26 cellular contexts compared by ENCODE assay signal in the genomic region with DNA sequence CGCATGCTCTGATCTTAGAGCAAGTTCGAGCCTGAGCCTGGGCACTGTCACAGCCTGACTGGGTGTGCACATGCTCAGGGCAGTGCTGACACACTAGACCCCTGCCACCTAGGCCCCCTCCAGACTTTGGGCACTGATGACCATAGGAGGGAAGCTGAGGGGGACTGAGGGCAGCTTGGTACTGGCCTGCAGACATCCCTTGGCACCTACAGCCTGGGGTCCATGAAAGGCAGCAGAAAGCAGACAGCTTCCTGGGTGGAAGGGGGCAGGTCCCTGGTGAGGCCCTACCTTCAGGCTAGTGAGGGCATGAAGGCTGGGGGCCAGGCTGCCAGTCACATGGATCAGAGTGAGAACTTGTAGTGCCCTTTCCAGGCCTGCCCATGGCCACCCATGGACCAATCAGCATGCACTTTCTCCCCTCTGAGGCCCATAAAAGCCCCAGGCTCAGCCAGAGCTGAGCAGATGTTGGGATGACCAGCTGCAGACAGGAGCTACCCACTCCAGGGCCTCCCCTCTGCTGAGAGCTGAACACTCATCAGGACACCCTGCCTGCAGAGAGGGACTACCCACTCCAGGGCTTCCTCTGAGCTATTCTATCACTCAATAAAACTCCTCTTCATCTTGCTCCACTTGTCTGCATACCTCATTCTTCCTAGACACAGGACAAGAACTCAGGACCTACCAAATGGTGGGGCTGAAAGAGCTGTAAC.
A peak's percentile ranks its signal among the peaks of the same experiment; 100 is the strongest.
DNase-seq lines count a peak whose midpoint lies in the region; ATAC-seq and TF ChIP-seq lines count a peak whose summit lies in the region.
"Had no signal": no experiment of that assay in that cellular context is flagged by ENCODE, and none has a peak within 500 bp of the region (broad histone marks: within the 10 kb centered on the region; RNA-seq: fewer than 3 reads in every experiment).

No MANE protein-coding gene starts in this region.

- peaks cover 8% of the 10 kb centered on the region for H3K36me3 Mint-ChIP-seq in endothelial cell (ENCODE audit: low read depth, unreplicated experiment)
- H3K36me3 Mint-ChIP-seq: CD8-positive, alpha-beta T cell had no signal

- H3K14ac ChIP-seq in neuronal stem cell (ENCODE audit: low read length): no peak overlapping the region

- H2AFZ ChIP-seq in neuronal stem cell (ENCODE audit: low read length): no peak overlapping the region
- H2AFZ ChIP-seq: GM23248 had no signal

- H4K91ac ChIP-seq in neuronal stem cell (ENCODE audit: low read depth, low read length, poor library complexity): no peak overlapping the region

- H2BK5ac ChIP-seq in neuronal stem cell (ENCODE audit: low read length): no peak overlapping the region

- no peak overlapping the region for H2BK15ac ChIP-seq in neuronal stem cell (ENCODE audit: low read length)

- peaks cover 0 to 2% of the 10 kb centered on the region in 2 donors for H3K9me3 ChIP-seq in neuronal stem cell (replicated peaks in 1 of 2; ENCODE audit: control insufficient read depth in 2 of 2, insufficient read depth in 1 of 2, low read depth in 1 of 2, low read length in 2 of 2)
- H3K9me3 ChIP-seq: Caco-2 had no signal

- H3K27me3 ChIP-seq in neuronal stem cell (ENCODE audit: control insufficient read depth in 3 of 3, insufficient read depth in 3 of 3, low read depth in 1 of 3, low read length in 3 of 3): no peaks in the 10 kb centered on the region

- no peak overlapping the region for H3K4ac ChIP-seq in neuronal stem cell (ENCODE audit: low read length)

- H3K4me1 Mint-ChIP-seq in endothelial cell (ENCODE audit: unreplicated experiment): no peaks in the 10 kb centered on the region
- no peaks in the 10 kb centered on the region for H3K4me1 Mint-ChIP-seq in stimulated activated naive CD8-positive, alpha-beta T cell treated with anti-CD3 and anti-CD28 coated beads, Interleukin-15, amount 100 ng/mL, for 72 hours
- H3K4me1 Mint-ChIP-seq: B cell had no signal

- no peak overlapping the region for H3K4me2 ChIP-seq in neuronal stem cell (ENCODE audit: insufficient read depth, low read length, poor library complexity, severe bottlenecking)

- TF ChIP-seq CTCF in endothelial cell (IDR thresholded peaks at IDR 0.05; ENCODE audit: unreplicated experiment): no peak

- no peak overlapping the region for H2BK120ac ChIP-seq in neuronal stem cell (ENCODE audit: low read depth, low read length)

- H4K8ac ChIP-seq in neuronal stem cell (ENCODE audit: low read depth, low read length): no peak overlapping the region

- DNase-seq in activated CD8-positive, alpha-beta memory T cell treated with anti-CD3 and anti-CD28 coated beads for 24 hours: peak; percentile 45
- no peak for DNase-seq in activated CD8-positive, alpha-beta memory T cell treated with anti-CD3 and anti-CD28 coated beads, Interleukin-2, amount 50 U/mL, for 48 hours
- DNase-seq in endothelial cell (ENCODE audit: low spot score) (no peak), neuronal stem cell (ENCODE audit: low spot score) (no peak), ureter (ENCODE audit: low spot score) (peak; percentile 31), NCI-H2171 (lab: John Stamatoyannopoulos, UW) (no peak)
- DNase-seq in activated T-cell treated with anti-CD3 and anti-CD28 coated beads, Interleukin-2, amount 50 U/mL, for 1 hour: no peak
- DNase-seq in stimulated activated naive CD8-positive, alpha-beta T cell treated with anti-CD3 and anti-CD28 coated beads, Interleukin-15, amount 100 ng/mL, for 72 hours: no peak
- DNase-seq: Caco-2; CD8-positive, alpha-beta T cell; GM23248; H7; HFFc6; KBM-7; MV-4-11; NCI-H1105; NCI-H1436 treated with DMSO at 0.1 percent for 48 hours; NCI-H187 treated with DMSO at 0.1 percent for 48 hours; NCI-H2107; NCI-H446; NCI-H524 treated with DMSO at 0.1 percent for 48 hours; NCI-H774; PC-3 had no signal

- peak overlapping the region; percentile 16 for H3K18ac ChIP-seq in neuronal stem cell (ENCODE audit: low read length)

- WGBS in neuronal stem cell (ENCODE audit: extremely low coverage in 2 of 2, insufficient read length in 2 of 2, insufficient replicate concordance in 1 of 2), 2 donors: no CpG with 5 or more reads among the region's 2 CpGs

- H3K9ac ChIP-seq in neuronal stem cell (ENCODE audit: low read depth, low read length, poor library complexity): peak overlapping the region; percentile 25
- H3K9ac ChIP-seq: GM23248 had no signal

- H3K27ac Mint-ChIP-seq in endothelial cell (ENCODE audit: unreplicated experiment): peak overlapping the region; percentile 57
- no peak overlapping the region for H3K27ac Mint-ChIP-seq in stimulated activated naive CD8-positive, alpha-beta T cell treated with anti-CD3 and anti-CD28 coated beads, Interleukin-15, amount 100 ng/mL, for 72 hours
- H3K27ac Mint-ChIP-seq: B cell, HFFc6 had no signal

- no peak overlapping the region for H3K27ac ChIP-seq in neuronal stem cell (replicated peaks; ENCODE audit: low read length)
- H3K27ac ChIP-seq: 22Rv1, C4-2B, GM23248 had no signal

- H3K36me3 ChIP-seq in neuronal stem cell (replicated peaks in 1 of 2; ENCODE audit: control insufficient read depth in 2 of 2, insufficient read depth in 2 of 2, low read length in 2 of 2): no peaks in the 10 kb centered on the region

- H3K4me1 ChIP-seq in neuronal stem cell (ENCODE audit: control insufficient read depth in 2 of 2, insufficient read depth in 1 of 2, low read depth in 1 of 2, low read length in 2 of 2): no peaks in the 10 kb centered on the region
- H3K4me1 ChIP-seq: Caco-2 had no signal

- ATAC-seq in stimulated activated naive CD8-positive, alpha-beta T cell treated with anti-CD3 and anti-CD28 coated beads, Interleukin-15, amount 100 ng/mL, for 72 hours: no peak
- ATAC-seq: CD8-positive, alpha-beta T cell; PC-3 had no signal

- peaks cover 22% of the 10 kb centered on the region for H3K9me3 Mint-ChIP-seq in endothelial cell (ENCODE audit: unreplicated experiment)
- peaks cover 0 to 7% of the 10 kb centered on the region in 2 donors for H3K9me3 Mint-ChIP-seq in stimulated activated naive CD8-positive, alpha-beta T cell treated with anti-CD3 and anti-CD28 coated beads, Interleukin-15, amount 100 ng/mL, for 72 hours
- H3K9me3 Mint-ChIP-seq: CD8-positive, alpha-beta T cell had no signal

- no peaks in the 10 kb centered on the region for H3K79me1 ChIP-seq in neuronal stem cell (ENCODE audit: low read depth, low read length)

- no peak overlapping the region for H2AK5ac ChIP-seq in neuronal stem cell (ENCODE audit: low read depth, low read length)

- H2BK12ac ChIP-seq in neuronal stem cell (ENCODE audit: low read length): no peak overlapping the region

- no peak overlapping the region for H3K23ac ChIP-seq in neuronal stem cell (ENCODE audit: low read depth, low read length, poor library complexity)

- no peak overlapping the region for H3K4me3 ChIP-seq in neuronal stem cell (ENCODE audit: low read length in 2 of 2)
- H3K4me3 ChIP-seq: GM23248 had no signal

- H3K4me3 Mint-ChIP-seq in endothelial cell (ENCODE audit: unreplicated experiment): no peak overlapping the region
- no peak overlapping the region for H3K4me3 Mint-ChIP-seq in stimulated activated naive CD8-positive, alpha-beta T cell treated with anti-CD3 and anti-CD28 coated beads, Interleukin-15, amount 100 ng/mL, for 72 hours
- H3K4me3 Mint-ChIP-seq: B cell; CD8-positive, alpha-beta T cell; HFFc6 had no signal

- peaks cover 8% of the 10 kb centered on the region for H3K27me3 Mint-ChIP-seq in endothelial cell (ENCODE audit: unreplicated experiment)
- H3K27me3 Mint-ChIP-seq in stimulated activated naive CD8-positive, alpha-beta T cell treated with anti-CD3 and anti-CD28 coated beads, Interleukin-15, amount 100 ng/mL, for 72 hours: peaks cover 7% of the 10 kb centered on the region

Comparison
In these comparisons a context has a peak if more than half of its experiments do, and no peak if none do; other contexts are left out.
1. DNase-seq: peak in activated CD8-positive, alpha-beta memory T cell treated with anti-CD3 and anti-CD28 coated beads for 24 hours (single experiment) and ureter (single experiment); none in activated CD8-positive, alpha-beta memory T cell treated with anti-CD3 and anti-CD28 coated beads, Interleukin-2, amount 50 U/mL, for 48 hours (single experiment), endothelial cell (single experiment), neuronal stem cell (single experiment), activated T-cell treated with anti-CD3 and anti-CD28 coated beads, Interleukin-2, amount 50 U/mL, for 1 hour (single experiment), stimulated activated naive CD8-positive, alpha-beta T cell treated with anti-CD3 and anti-CD28 coated beads, Interleukin-15, amount 100 ng/mL, for 72 hours (0 of 2) and NCI-H2171 (single experiment).